ENCODE assay signal across 1 cellular context in the genomic region with DNA sequence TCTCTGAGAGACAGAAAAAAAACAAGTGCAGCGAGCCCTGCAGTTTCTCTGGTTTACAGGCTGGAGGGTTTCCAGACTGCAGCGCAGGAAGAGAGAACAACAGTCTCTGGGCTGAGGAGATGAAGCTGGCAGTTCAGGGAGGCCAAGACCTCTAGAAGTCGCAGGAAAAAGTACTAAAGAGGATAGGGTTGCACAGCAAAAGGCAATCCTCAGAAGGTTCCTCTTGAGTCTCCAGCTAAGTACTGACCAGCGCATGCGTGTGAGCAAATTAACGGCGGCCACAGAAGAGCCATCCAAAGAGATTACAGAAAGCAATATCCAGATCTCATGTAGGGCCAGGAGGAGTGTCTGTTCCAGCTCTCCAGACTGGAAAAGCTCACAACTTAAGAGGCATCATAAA.
TF ChIP-seq lines count a peak whose summit lies in the region.

No MANE protein-coding gene starts in this region.

TF ChIP-seq in HepG2, 621 proteins besides CTCF, POLR2A, EP300 and RAD21 (continued from another document):
- TF ChIP-seq CBX1 (IDR thresholded peaks at IDR 0.05; ENCODE audit: low read depth) (no peak), ZFP62 (CRISPR knock-in tag; IDR thresholded peaks at IDR 0.05) (no peak), ZNF431 (CRISPR knock-in tag; IDR thresholded peaks at IDR 0.05; ENCODE audit: borderline replicate concordance, low read depth) (no peak), NONO (IDR thresholded peaks at IDR 0.05) (no peak), NONO (CRISPR knock-in tag; conservative IDR thresholded peaks at IDR 0.05) (no peak), FOSL1 (CRISPR knock-in tag; IDR thresholded peaks at IDR 0.05; ENCODE audit: borderline replicate concordance) (no peak), ZNF460 (CRISPR knock-in tag; IDR thresholded peaks at IDR 0.05; ENCODE audit: borderline replicate concordance) (no peak), ZSCAN22 (CRISPR knock-in tag; IDR thresholded peaks at IDR 0.05) (no peak), JARID2 (CRISPR knock-in tag; IDR thresholded peaks at IDR 0.05; ENCODE audit: insufficient replicate concordance) (no peak), PHB2 (IDR thresholded peaks at IDR 0.05; ENCODE audit: partially characterized antibody) (no peak), GTF2F1 (IDR thresholded peaks at IDR 0.05; ENCODE audit: low read length) (no peak)
- TF ChIP-seq, protein P1, sequence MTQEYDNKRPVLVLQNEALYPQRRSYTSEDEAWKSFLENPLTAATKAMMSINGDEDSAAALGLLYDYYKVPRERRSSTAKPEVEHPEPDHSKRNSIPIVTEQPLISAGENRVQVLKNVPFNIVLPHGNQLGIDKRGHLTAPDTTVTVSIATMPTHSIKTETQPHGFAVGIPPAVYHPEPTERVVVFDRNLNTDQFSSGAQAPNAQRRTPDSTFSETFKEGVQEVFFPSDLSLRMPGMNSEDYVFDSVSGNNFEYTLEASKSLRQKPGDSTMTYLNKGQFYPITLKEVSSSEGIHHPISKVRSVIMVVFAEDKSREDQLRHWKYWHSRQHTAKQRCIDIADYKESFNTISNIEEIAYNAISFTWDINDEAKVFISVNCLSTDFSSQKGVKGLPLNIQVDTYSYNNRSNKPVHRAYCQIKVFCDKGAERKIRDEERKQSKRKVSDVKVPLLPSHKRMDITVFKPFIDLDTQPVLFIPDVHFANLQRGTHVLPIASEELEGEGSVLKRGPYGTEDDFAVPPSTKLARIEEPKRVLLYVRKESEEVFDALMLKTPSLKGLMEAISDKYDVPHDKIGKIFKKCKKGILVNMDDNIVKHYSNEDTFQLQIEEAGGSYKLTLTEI (CRISPR knock-in tag; conservative IDR thresholded peaks at IDR 0.05) = no peak
- TF ChIP-seq, protein P2, sequence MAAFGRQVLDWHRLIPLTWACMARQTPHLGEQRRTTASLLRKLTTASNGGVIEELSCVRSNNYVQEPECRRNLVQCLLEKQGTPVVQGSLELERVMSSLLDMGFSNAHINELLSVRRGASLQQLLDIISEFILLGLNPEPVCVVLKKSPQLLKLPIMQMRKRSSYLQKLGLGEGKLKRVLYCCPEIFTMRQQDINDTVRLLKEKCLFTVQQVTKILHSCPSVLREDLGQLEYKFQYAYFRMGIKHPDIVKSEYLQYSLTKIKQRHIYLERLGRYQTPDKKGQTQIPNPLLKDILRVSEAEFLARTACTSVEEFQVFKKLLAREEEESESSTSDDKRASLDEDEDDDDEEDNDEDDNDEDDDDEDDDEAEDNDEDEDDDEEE (CRISPR knock-in tag; IDR thresholded peaks at IDR 0.05) = no peak
